ENCODE assay signal across 1 cellular context in the genomic region with DNA sequence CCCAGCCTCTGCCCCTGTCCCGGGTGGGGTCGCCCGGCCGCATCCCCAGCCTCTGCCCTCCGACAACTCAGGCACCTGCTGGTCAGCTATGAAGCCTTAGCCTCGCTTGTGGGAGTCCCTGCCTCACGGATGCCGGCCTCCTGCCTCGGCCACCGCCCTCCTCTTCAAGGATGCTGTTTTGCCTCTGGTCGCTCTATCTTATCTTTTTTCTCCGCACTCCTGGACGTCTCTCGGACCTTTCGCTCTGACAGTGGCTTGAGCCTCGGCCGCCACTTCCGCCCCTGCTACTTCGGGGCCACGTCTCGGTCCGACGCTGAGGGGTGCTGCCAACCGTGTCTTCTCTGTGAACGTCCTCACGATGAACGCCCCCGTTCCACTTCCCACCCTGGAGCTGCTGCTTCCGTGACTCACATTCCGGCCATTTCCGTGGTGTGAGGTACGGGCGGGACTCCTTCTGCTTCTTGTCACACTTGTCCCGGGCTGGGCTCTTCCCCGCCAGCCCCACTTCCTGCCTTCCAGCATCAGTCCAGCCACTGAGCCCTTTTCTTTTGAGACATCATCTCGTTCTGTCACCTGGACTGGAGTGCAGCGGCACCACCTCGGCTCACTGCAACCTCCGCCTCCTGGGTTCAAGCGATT.
TF ChIP-seq lines count a peak whose summit lies in the region.

No MANE protein-coding gene starts in this region.

TF ChIP-seq in H1, 55 proteins besides CTCF, POLR2A, EP300 and RAD21:
- TF ChIP-seq HDAC2 (IDR thresholded peaks at IDR 0.05; ENCODE audit: borderline replicate concordance in 1 of 2, low read depth in 2 of 2, low read length in 2 of 2): no peak
TF ChIP-seq in H1: peak in this region for 0.
